In genomic region chr7:22996470-22996869, GRCh38 we compare ENCODE assay signal across 1 cellular context.
TF ChIP-seq lines count a peak whose summit lies in the region.

No MANE protein-coding gene starts in this region.

TF ChIP-seq in GM23338, 12 proteins besides CTCF, POLR2A, EP300 and RAD21 (continued from another document):
- no peak for TF ChIP-seq ETS1 (IDR thresholded peaks at IDR 0.05)
- TF ChIP-seq EZH2 (IDR thresholded peaks at IDR 0.05; ENCODE audit: low read depth, unreplicated experiment) = no peak
- TF ChIP-seq ZNF331 (CRISPR knock-in tag; IDR thresholded peaks at IDR 0.05; ENCODE audit: low read depth) = no peak
